9 cellular contexts compared by ENCODE assay signal in genomic region chr20:44093249-44093582, GRCh38.
"Had no signal": no experiment of that assay in that cellular context is flagged by ENCODE, and none has a peak within 500 bp of the region (broad histone marks: within the 10 kb centered on the region; RNA-seq: fewer than 3 reads in every experiment).

No MANE protein-coding gene starts in this region.

- H3K9me3 ChIP-seq: gastroesophageal sphincter, neutrophil had no signal

- H3K4me2 ChIP-seq: hepatocyte had no signal

- H3K4me3 ChIP-seq: gastroesophageal sphincter, hepatocyte had no signal

- H2AFZ ChIP-seq: hepatocyte had no signal

- DNase-seq: activated effector memory CD4-positive, alpha-beta T cell treated with Interleukin-2 at 50 U/mL for 16 hours; activated naive CD4-positive, alpha-beta T cell treated with anti-CD3 and anti-CD28 coated beads, Interleukin-2, amount 50 U/mL, for 16 hours; activated T-cell treated with anti-CD3 and anti-CD28 coated beads, Interleukin-2, amount 50 U/mL, for 24 hours; naive B cell had no signal

- FAIRE-seq: bronchial epithelial cell, urothelium cell line had no signal

- H3K36me3 ChIP-seq: gastroesophageal sphincter, neutrophil had no signal

- H3K27me3 ChIP-seq: gastroesophageal sphincter, hepatocyte had no signal

- H3K27ac ChIP-seq: gastroesophageal sphincter, hepatocyte, neutrophil had no signal

- H3K79me2 ChIP-seq: hepatocyte had no signal
